Comparison of ENCODE assay signal across 8 cellular contexts in the genomic region with DNA sequence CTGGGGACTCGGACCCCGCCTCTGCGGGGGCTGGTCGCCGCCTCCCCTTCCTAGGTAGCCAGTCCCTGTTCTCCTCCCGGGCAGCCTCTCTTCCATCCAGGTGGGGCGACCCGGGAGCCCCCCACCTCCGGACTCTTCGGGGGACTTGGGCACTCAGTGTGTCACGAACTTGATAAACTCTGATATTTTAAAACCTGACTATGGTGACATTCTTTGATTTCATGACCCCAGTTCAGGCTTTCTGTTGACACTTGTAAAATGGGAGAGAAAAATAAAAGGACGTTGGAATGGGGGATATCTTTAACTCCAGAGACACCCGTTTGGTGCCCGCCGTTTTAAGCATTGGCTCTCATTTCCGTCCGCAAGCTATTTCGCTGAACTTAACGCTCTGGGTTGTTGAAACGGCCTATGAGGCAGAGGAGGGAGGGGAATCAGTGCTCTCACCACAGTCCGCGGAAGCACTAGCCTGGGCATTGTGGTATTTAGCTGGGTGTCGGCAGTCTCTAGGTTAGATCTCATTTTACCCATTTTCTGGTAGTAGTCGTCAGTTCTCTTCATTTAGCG. TPM values are rescaled to one million over a fixed set of nuclear protein-coding genes. Genes with fewer than 3 reads are reported as not detected.
A peak's percentile ranks its signal among the peaks of the same experiment; 100 is the strongest.
DNase-seq lines count a peak whose midpoint lies in the region; ATAC-seq and TF ChIP-seq lines count a peak whose summit lies in the region.

No MANE protein-coding gene starts in this region.

- peak; percentile 25 for ATAC-seq in GM21825 (IDR thresholded peaks at IDR 0.05; ENCODE audit: unreplicated experiment)

- peak overlapping the region; percentile 81 for H3K9ac ChIP-seq in smooth muscle cell (ENCODE audit: low read depth)

- peak overlapping the region; percentile 94 for H3K4me3 Mint-ChIP-seq in MCF 10A (ENCODE audit: unreplicated experiment)

- TSS peak; percentile 60 for BruUV-seq in MCF 10A (replicated peaks; lab: Mats Ljungman, UMichigan)

- H3F3A ChIP-seq in smooth muscle cell (ENCODE audit: low read depth), result peaks cover 10% of the 10 kb centered on the region

- H3K36me3 Mint-ChIP-seq in MCF 10A (ENCODE audit: insufficient read depth, unreplicated experiment), result no peaks in the 10 kb centered on the region

- peak overlapping the region; percentile 94 for H3K27ac Mint-ChIP-seq in MCF 10A (ENCODE audit: low read depth, unreplicated experiment)

- peaks cover 48% of the 10 kb centered on the region for H4K20me1 ChIP-seq in smooth muscle cell (ENCODE audit: low read depth)

- no peaks in the 10 kb centered on the region for H3K36me3 ChIP-seq in KOPT-K1 (ENCODE audit: insufficient read depth, low read length)
- H3K36me3 ChIP-seq in smooth muscle cell (ENCODE audit: low read depth), result no peaks in the 10 kb centered on the region

- peaks cover 15% of the 10 kb centered on the region for H3K4me1 ChIP-seq in smooth muscle cell (ENCODE audit: low read depth)

- peak overlapping the region; percentile 73 for H3K4me3 ChIP-seq in smooth muscle cell

- H3K27me3 ChIP-seq in smooth muscle cell (ENCODE audit: low read depth), result no peaks in the 10 kb centered on the region

- peak overlapping the region; percentile 50 for H2AFZ ChIP-seq in smooth muscle cell (ENCODE audit: low read depth)

- CTCF ChIA-PET in MCF 10A (lab: Yijun Ruan, JAX), result interaction anchor here (0.6 kb wide), 3 partner anchors 18 to 744 kb away, joined by 3 to 6 read pairs (median 3); no protein-coding TSS in a partner anchor

- intact Hi-C loops in MCF 10A (cut with micrococcal nuclease), result loop anchor here (5.0 to 10.0 kb wide), 2 partner anchors 93 to 210 kb away; no protein-coding TSS in a partner anchor

- H3K4me1 Mint-ChIP-seq in MCF 10A (ENCODE audit: insufficient read depth, unreplicated experiment), result peaks cover 6% of the 10 kb centered on the region

- under 1% methylated on average over 25 of the region's 25 CpGs for WGBS in smooth muscle cell (ENCODE audit: low lambda C conversion rate)

- no peaks in the 10 kb centered on the region for H3K27me3 Mint-ChIP-seq in MCF 10A (ENCODE audit: insufficient read depth, unreplicated experiment)

- peak overlapping the region; percentile 92 for H3K4me2 ChIP-seq in smooth muscle cell

- peak overlapping the region; percentile 70 for H3K27ac ChIP-seq in KOPT-K1 (ENCODE audit: low read depth, low read length, poor library complexity, severe bottlenecking)
- H3K27ac ChIP-seq in smooth muscle cell (ENCODE audit: low read depth), result peak overlapping the region; percentile 97

- H3K9me3 ChIP-seq in KOPT-K1 (ENCODE audit: insufficient read depth, low read length, poor library complexity, severe bottlenecking) (no peaks in the 10 kb centered on the region), smooth muscle cell (replicated peaks; ENCODE audit: low read depth) (no peaks in the 10 kb centered on the region)

- DNase-seq in G401 (ENCODE audit: low spot score), result peak; percentile 44
- DNase-seq in T-helper 9 cell, result peak; percentile 23
- peak; percentile 66 for DNase-seq in MCF 10A (ENCODE audit: unreplicated experiment)
- peak; percentile 29 for DNase-seq in iPS-NIHi7 (ENCODE audit: extremely low spot score)
- DNase-seq in smooth muscle cell (lab: John Stamatoyannopoulos, UW; ENCODE audit: unreplicated experiment), result peak; percentile 18
- DNase-seq in NCI-H1436 treated with DMSO at 0.1 percent for 48 hours (lab: John Stamatoyannopoulos, UW), result no peak

- H3K9me3 Mint-ChIP-seq in MCF 10A (ENCODE audit: unreplicated experiment), result no peaks in the 10 kb centered on the region

- TF ChIP-seq CTCF in MCF 10A (IDR thresholded peaks at IDR 0.05; ENCODE audit: unreplicated experiment), result no peak
- no peak for TF ChIP-seq CTCF in smooth muscle cell (IDR thresholded peaks at IDR 0.05; ENCODE audit: borderline replicate concordance, insufficient read depth, poor library complexity, severe bottlenecking)

- in situ Hi-C loops in G401 (cut with HindIII; ENCODE audit: low sequenced_read_pairs), result no loop called here

- POLR2A ChIA-PET in MCF 10A (lab: Yijun Ruan, JAX), result interaction anchor here (0.8 to 2.9 kb wide), 21 partner anchors 11 to 195 kb away, joined by 3 to 19 read pairs (median 5); partner anchors contain the start of genes DDX21 and SUPV3L1

- H3K79me2 ChIP-seq in smooth muscle cell (ENCODE audit: low read depth), result peaks cover 54% of the 10 kb centered on the region

RNA-seq across cellular contexts. Expression of gene VPS26A, which starts 0.7 kb away (rescaled TPM):
- 23.9 and 29.7 TPM in 2 replicates for total RNA-seq in G401 (2014; rRNA removed; shearing (Covaris generic))
- total RNA-seq in MCF 10A (2022) (63.7 and 80.9 TPM in 2 replicates), smooth muscle cell (28.3 and 46.7 TPM in 2 replicates)
- polyA plus RNA-seq in smooth muscle cell, result 36.8 and 45.4 TPM in 2 replicates

RNA-seq across cellular contexts. Expression of gene SRGN, which starts 36.7 kb away (rescaled TPM):
- 0.34 and 0.43 TPM in 2 replicates for total RNA-seq in G401 (2014; rRNA removed; shearing (Covaris generic))
- total RNA-seq in MCF 10A (2022) (2.3 and 2.7 TPM in 2 replicates), smooth muscle cell (not detected in 2 replicates)
- polyA plus RNA-seq in smooth muscle cell, result not detected in 2 replicates

RNA-seq across cellular contexts. Expression of gene SUPV3L1, which starts 55.4 kb away (rescaled TPM):
- total RNA-seq in G401 (2014; rRNA removed; shearing (Covaris generic)), result 22.2 and 47.0 TPM in 2 replicates
- total RNA-seq in MCF 10A (2022) (65.1 and 73.6 TPM in 2 replicates), smooth muscle cell (21.3 and 32.6 TPM in 2 replicates)
- 20.1 and 21.0 TPM in 2 replicates for polyA plus RNA-seq in smooth muscle cell
